Comparison of ENCODE assay signal across 1 cellular context in the genomic region with DNA sequence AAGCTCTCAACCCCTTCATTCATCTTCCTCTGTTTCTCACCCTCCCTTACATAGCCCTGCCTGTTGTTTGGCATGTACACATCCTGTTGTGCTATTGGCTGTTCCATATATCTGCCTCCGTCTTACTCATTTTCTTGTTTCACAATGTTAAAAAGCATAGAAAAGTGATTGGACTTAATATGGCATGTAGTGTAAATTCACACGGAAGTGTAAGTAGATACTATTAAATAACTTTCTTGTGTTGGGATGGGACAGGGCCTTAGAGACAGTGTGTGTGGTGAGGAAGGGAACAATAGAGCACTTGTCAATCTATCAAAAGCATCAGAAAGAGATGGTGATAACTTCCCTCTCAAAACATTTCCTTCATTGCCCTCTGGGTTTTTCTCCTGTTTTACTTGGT.
TF ChIP-seq lines count a peak whose summit lies in the region.

No MANE protein-coding gene starts in this region.

TF ChIP-seq in IMR-90, 13 proteins besides CTCF, POLR2A, EP300 and RAD21:
- no peak for TF ChIP-seq CEBPB (IDR thresholded peaks at IDR 0.05; ENCODE audit: low read depth, low read length)
- no peak for TF ChIP-seq MAFK (IDR thresholded peaks at IDR 0.05; ENCODE audit: low read depth, low read length)
- no peak for TF ChIP-seq BHLHE40 (IDR thresholded peaks at IDR 0.05; ENCODE audit: low read depth, low read length)
- TF ChIP-seq, protein P1, sequence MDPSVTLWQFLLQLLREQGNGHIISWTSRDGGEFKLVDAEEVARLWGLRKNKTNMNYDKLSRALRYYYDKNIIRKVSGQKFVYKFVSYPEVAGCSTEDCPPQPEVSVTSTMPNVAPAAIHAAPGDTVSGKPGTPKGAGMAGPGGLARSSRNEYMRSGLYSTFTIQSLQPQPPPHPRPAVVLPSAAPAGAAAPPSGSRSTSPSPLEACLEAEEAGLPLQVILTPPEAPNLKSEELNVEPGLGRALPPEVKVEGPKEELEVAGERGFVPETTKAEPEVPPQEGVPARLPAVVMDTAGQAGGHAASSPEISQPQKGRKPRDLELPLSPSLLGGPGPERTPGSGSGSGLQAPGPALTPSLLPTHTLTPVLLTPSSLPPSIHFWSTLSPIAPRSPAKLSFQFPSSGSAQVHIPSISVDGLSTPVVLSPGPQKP (IDR thresholded peaks at IDR 0.05; ENCODE audit: borderline replicate concordance, low read depth, low read length) = no peak
- TF ChIP-seq NFE2L2 (IDR thresholded peaks at IDR 0.05; ENCODE audit: low read depth, low read length) = no peak
- no peak for TF ChIP-seq RCOR1 (IDR thresholded peaks at IDR 0.05; ENCODE audit: insufficient replicate concordance, low read length)
- TF ChIP-seq MAZ (IDR thresholded peaks at IDR 0.05; ENCODE audit: borderline replicate concordance, low read depth, low read length) = no peak
- TF ChIP-seq MXI1 (IDR thresholded peaks at IDR 0.05; ENCODE audit: borderline replicate concordance, low read depth, low read length) = no peak
- no peak for TF ChIP-seq CHD1 (IDR thresholded peaks at IDR 0.05; ENCODE audit: low read depth, low read length)
- TF ChIP-seq FOS (IDR thresholded peaks at IDR 0.05; ENCODE audit: low read depth, low read length) = no peak
- no peak for TF ChIP-seq RFX5 (IDR thresholded peaks at IDR 0.05; ENCODE audit: low read depth, low read length)
- no peak for TF ChIP-seq SMC3 (IDR thresholded peaks at IDR 0.05; ENCODE audit: low read depth, low read length)
- TF ChIP-seq, protein P2, sequence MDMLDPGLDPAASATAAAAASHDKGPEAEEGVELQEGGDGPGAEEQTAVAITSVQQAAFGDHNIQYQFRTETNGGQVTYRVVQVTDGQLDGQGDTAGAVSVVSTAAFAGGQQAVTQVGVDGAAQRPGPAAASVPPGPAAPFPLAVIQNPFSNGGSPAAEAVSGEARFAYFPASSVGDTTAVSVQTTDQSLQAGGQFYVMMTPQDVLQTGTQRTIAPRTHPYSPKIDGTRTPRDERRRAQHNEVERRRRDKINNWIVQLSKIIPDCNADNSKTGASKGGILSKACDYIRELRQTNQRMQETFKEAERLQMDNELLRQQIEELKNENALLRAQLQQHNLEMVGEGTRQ (IDR thresholded peaks at IDR 0.05; ENCODE audit: low read depth, low read length) = no peak
